17 cellular contexts compared by ENCODE assay signal in the genomic region with DNA sequence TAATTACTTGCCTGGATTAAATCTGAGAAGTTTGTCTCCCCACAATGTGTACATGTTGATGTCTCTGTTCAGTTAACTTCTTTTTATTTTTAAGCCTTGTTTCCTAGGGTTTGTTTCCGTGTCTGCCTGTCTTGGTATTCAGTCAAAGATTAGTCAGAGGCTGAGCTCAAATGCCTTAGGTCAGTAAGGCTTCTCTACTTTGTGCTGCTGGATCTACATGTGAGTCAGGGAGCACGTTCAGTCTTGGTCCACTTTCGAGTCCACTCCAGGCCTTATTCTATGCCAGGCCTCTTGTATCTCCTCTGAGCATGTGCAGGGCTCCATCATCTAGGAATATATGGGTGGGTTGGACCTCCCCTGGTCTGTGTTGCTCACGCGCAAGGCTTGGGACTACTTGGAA.
DNase-seq lines count a peak whose midpoint lies in the region; ATAC-seq and TF ChIP-seq lines count a peak whose summit lies in the region.
"Had no signal": no experiment of that assay in that cellular context is flagged by ENCODE, and none has a peak within 500 bp of the region (broad histone marks: within the 10 kb centered on the region; RNA-seq: fewer than 3 reads in every experiment).

No MANE protein-coding gene starts in this region.

- no peaks in the 10 kb centered on the region for H3K9me3 ChIP-seq in SK-N-MC (ENCODE audit: low read depth, low read length)
- no peaks in the 10 kb centered on the region for H3K9me3 ChIP-seq in vagina
- H3K9me3 ChIP-seq: ascending aorta had no signal

- TF ChIP-seq CTCF in osteocyte (IDR thresholded peaks at IDR 0.05) = no peak
- TF ChIP-seq CTCF in vagina (IDR thresholded peaks at IDR 0.05) = no peak

- H3K36me3 ChIP-seq in SK-N-MC (ENCODE audit: insufficient read depth, low read length) (no peaks in the 10 kb centered on the region), vagina (no peaks in the 10 kb centered on the region)
- H3K36me3 ChIP-seq: ascending aorta had no signal

- peaks cover 17% of the 10 kb centered on the region for H3K4me1 Mint-ChIP-seq in osteocyte (ENCODE audit: unreplicated experiment)
- H3K4me1 Mint-ChIP-seq: neural crest cell, WTC11 had no signal

- no peak overlapping the region for H3K9ac ChIP-seq in SK-N-MC (ENCODE audit: insufficient read length)

- H3K4me3 Mint-ChIP-seq in osteocyte (ENCODE audit: unreplicated experiment) = no peak overlapping the region
- H3K4me3 Mint-ChIP-seq: neural crest cell, WTC11 had no signal

- H3K4me3 ChIP-seq in SK-N-MC = no peak overlapping the region
- no peak overlapping the region for H3K4me3 ChIP-seq in vagina
- H3K4me3 ChIP-seq: ascending aorta had no signal

- ATAC-seq in esophagus mucosa (peak; percentile 38), GM18868 (IDR thresholded peaks at IDR 0.05; ENCODE audit: unreplicated experiment) (no peak), HG03097 (IDR thresholded peaks at IDR 0.05; ENCODE audit: low FRiP score, unreplicated experiment) (no peak)
- ATAC-seq: right cardiac atrium, WTC11 had no signal

- H3K4me1 ChIP-seq in vagina = no peaks in the 10 kb centered on the region
- H3K4me1 ChIP-seq: ascending aorta had no signal

- H3K27me3 ChIP-seq in vagina = no peaks in the 10 kb centered on the region
- H3K27me3 ChIP-seq: ascending aorta had no signal

- H3K36me3 Mint-ChIP-seq in osteocyte (ENCODE audit: unreplicated experiment) = peaks cover 7% of the 10 kb centered on the region
- H3K36me3 Mint-ChIP-seq: WTC11 had no signal

- TF ChIP-seq POLR2A in vagina (IDR thresholded peaks at IDR 0.05) = no peak

- H3K27me3 Mint-ChIP-seq in osteocyte (ENCODE audit: unreplicated experiment) = peaks cover 4% of the 10 kb centered on the region

- peak overlapping the region; percentile 54 for H3K27ac ChIP-seq in SK-N-MC
- no peak overlapping the region for H3K27ac ChIP-seq in vagina
- H3K27ac ChIP-seq: ascending aorta, C4-2B had no signal

- H3K27ac Mint-ChIP-seq in osteocyte (ENCODE audit: unreplicated experiment) = peak overlapping the region; percentile 83
- H3K27ac Mint-ChIP-seq: WTC11 had no signal

- DNase-seq in GM04503 (ENCODE audit: low read depth) (peak; percentile 45), SK-N-MC (ENCODE audit: low read depth, low spot score) (no peak), osteocyte (ENCODE audit: extremely low spot score, unreplicated experiment) (no peak), vagina (ENCODE audit: extremely low spot score in 2 of 2) (no peak), SKM-1 treated with dmso at 0.1 percent for 144 hours (lab: John Stamatoyannopoulos, UW; ENCODE audit: unreplicated experiment) (no peak)
- DNase-seq: activated effector memory CD4-positive, alpha-beta T cell treated with Interleukin-2 at 50 U/mL for 16 hours; NCI-H748 treated with DMSO at 0.1 percent for 48 hours; right cardiac atrium; RPMI8226; stimulated activated CD4-positive, alpha-beta T cell treated with anti-CD3 and anti-CD28 coated beads, Interleukin-1b, Interleukin-23, amount 100 ng/mL, for 48 hours had no signal

- H3K9me3 Mint-ChIP-seq in osteocyte (ENCODE audit: unreplicated experiment) = peaks cover 16% of the 10 kb centered on the region

- intact Hi-C loops in vagina (cut with DNase I) = no loop called here
